ENCODE assay signal across 9 cellular contexts in genomic region chr1:15760520-15761211, GRCh38. TPM values are rescaled to one million over a fixed set of nuclear protein-coding genes. Genes with fewer than 3 reads are reported as not detected.
DNase-seq lines count a peak whose midpoint lies in the region; ATAC-seq and TF ChIP-seq lines count a peak whose summit lies in the region.
"Had no signal": no experiment of that assay in that cellular context is flagged by ENCODE, and none has a peak within 500 bp of the region (broad histone marks: within the 10 kb centered on the region; RNA-seq: fewer than 3 reads in every experiment).

No MANE protein-coding gene starts in this region.

- no peak overlapping the region for H3K4me2 ChIP-seq in neural cell (ENCODE audit: low read length)

- H3K4me1 Mint-ChIP-seq in T-cell, result peaks cover 14 to 21% (median 17%) of the 10 kb centered on the region in 3 donors

- no peak for ATAC-seq in T-cell (replicated peaks in 1 of 4)
- no peak for ATAC-seq in HG03442 (IDR thresholded peaks at IDR 0.05; ENCODE audit: unreplicated experiment)
- no peak for ATAC-seq in HG03521 (IDR thresholded peaks at IDR 0.05; ENCODE audit: unreplicated experiment)
- no peak for ATAC-seq in HG02678 (IDR thresholded peaks at IDR 0.05; ENCODE audit: unreplicated experiment)

- no peaks in the 10 kb centered on the region for H3K9me3 Mint-ChIP-seq in T-cell

- H3K9ac ChIP-seq in neural cell (ENCODE audit: low read length), result no peak overlapping the region

- CTCF ChIA-PET in T-cell (lab: Charles Lee), result interaction anchor here in 1 of 2 donors (0.6 kb wide), 1 partner anchor 195 kb away, joined by 5 read pairs; no protein-coding TSS in a partner anchor

- TF ChIP-seq CTCF in neural cell (IDR thresholded peaks at IDR 0.05; ENCODE audit: poor library complexity, severe bottlenecking), result no peak

- H3K27me3 ChIP-seq in neural cell (ENCODE audit: insufficient read depth, low read depth, low read length), result peaks cover 15% of the 10 kb centered on the region

- H3K36me3 Mint-ChIP-seq in T-cell, result no peaks in the 10 kb centered on the region

- no peak for TF ChIP-seq RAD21 in neural cell (conservative IDR thresholded peaks at IDR 0.05)

- H3K36me3 ChIP-seq in neural cell (ENCODE audit: insufficient read depth, low read length), result no peaks in the 10 kb centered on the region

- peaks cover 23 to 62% of the 10 kb centered on the region in 2 donors for H3K27me3 Mint-ChIP-seq in T-cell

- no peak overlapping the region for H3K27ac Mint-ChIP-seq in T-cell

- DNase-seq in AG08395 (ENCODE audit: low spot score) (peak; percentile 81), RPMI7951 (ENCODE audit: low read depth) (peak; percentile 96), fibroblast of peridontal ligament (ENCODE audit: extremely low read depth) (peak; percentile 34), T-cell (no peak)
- DNase-seq: SHP77 had no signal

- H3K4me3 Mint-ChIP-seq in T-cell, result no peak overlapping the region

- no peaks in the 10 kb centered on the region for H3F3A ChIP-seq in neural cell (ENCODE audit: insufficient read depth, low read length, poor library complexity, severe bottlenecking)

- no peaks in the 10 kb centered on the region for H3K9me3 ChIP-seq in neural cell (ENCODE audit: low read length)

- no peaks in the 10 kb centered on the region for H4K20me1 ChIP-seq in neural cell (ENCODE audit: insufficient read depth)

- H3K4me3 ChIP-seq in neural cell (ENCODE audit: low read length), result peak overlapping the region; percentile 33

- POLR2A ChIA-PET in T-cell (lab: Charles Lee), result interaction anchor here in 1 of 2 donors (0.6 kb wide), 2 partner anchors 24 to 54 kb away, joined by 5 to 7 read pairs; no protein-coding TSS in a partner anchor

- no peak overlapping the region for H2AFZ ChIP-seq in neural cell (ENCODE audit: low read depth, low read length)

- H3K79me2 ChIP-seq in neural cell (replicated peaks; ENCODE audit: insufficient read depth, low read length), result peaks cover 6% of the 10 kb centered on the region

- H3K27ac ChIP-seq in neural cell (ENCODE audit: low read length), result no peak overlapping the region

- no peak for TF ChIP-seq EP300 in neural cell (conservative IDR thresholded peaks at IDR 0.05; ENCODE audit: poor library complexity, severe bottlenecking)

- H3K9me2 ChIP-seq in neural cell (ENCODE audit: insufficient read depth, low read length), result no peaks in the 10 kb centered on the region

TF ChIP-seq in neural cell, 6 proteins besides CTCF, POLR2A, EP300 and RAD21:
- TF ChIP-seq, protein P1, sequence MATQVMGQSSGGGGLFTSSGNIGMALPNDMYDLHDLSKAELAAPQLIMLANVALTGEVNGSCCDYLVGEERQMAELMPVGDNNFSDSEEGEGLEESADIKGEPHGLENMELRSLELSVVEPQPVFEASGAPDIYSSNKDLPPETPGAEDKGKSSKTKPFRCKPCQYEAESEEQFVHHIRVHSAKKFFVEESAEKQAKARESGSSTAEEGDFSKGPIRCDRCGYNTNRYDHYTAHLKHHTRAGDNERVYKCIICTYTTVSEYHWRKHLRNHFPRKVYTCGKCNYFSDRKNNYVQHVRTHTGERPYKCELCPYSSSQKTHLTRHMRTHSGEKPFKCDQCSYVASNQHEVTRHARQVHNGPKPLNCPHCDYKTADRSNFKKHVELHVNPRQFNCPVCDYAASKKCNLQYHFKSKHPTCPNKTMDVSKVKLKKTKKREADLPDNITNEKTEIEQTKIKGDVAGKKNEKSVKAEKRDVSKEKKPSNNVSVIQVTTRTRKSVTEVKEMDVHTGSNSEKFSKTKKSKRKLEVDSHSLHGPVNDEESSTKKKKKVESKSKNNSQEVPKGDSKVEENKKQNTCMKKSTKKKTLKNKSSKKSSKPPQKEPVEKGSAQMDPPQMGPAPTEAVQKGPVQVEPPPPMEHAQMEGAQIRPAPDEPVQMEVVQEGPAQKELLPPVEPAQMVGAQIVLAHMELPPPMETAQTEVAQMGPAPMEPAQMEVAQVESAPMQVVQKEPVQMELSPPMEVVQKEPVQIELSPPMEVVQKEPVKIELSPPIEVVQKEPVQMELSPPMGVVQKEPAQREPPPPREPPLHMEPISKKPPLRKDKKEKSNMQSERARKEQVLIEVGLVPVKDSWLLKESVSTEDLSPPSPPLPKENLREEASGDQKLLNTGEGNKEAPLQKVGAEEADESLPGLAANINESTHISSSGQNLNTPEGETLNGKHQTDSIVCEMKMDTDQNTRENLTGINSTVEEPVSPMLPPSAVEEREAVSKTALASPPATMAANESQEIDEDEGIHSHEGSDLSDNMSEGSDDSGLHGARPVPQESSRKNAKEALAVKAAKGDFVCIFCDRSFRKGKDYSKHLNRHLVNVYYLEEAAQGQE (IDR thresholded peaks at IDR 0.05; ENCODE audit: borderline replicate concordance), result no peak
- no peak for TF ChIP-seq POLR2AphosphoS5 (IDR thresholded peaks at IDR 0.05)
- TF ChIP-seq MXI1 (conservative IDR thresholded peaks at IDR 0.05; ENCODE audit: poor library complexity, severe bottlenecking), result no peak
- TF ChIP-seq EZH2 (IDR thresholded peaks at IDR 0.05; ENCODE audit: borderline replicate concordance, insufficient read depth, low read length, poor library complexity, severe bottlenecking), result no peak
- no peak for TF ChIP-seq TAF1 (IDR thresholded peaks at IDR 0.05; ENCODE audit: low read depth)
- no peak for TF ChIP-seq SMC3 (conservative IDR thresholded peaks at IDR 0.05; ENCODE audit: poor library complexity)

RNA-seq across cellular contexts. Expression of gene FBLIM1, which starts 2.1 kb away (rescaled TPM):
- total RNA-seq in RPMI7951 (2014; rRNA removed; shearing (Covaris generic)), result 57.3 and 75.5 TPM in 2 replicates
- polyA plus RNA-seq in neural cell, result 24.9 and 25.4 TPM in 2 replicates
- 25.3 and 30.3 TPM in 2 replicates for polyA minus RNA-seq in neural cell
- total RNA-seq in T-cell, result under 1 TPM in 3 of 5 donors, not detected in 2; 0.36 to 0.54 (median 0.50) TPM

RNA-seq across cellular contexts. Expression of gene TMEM82, which starts 18.4 kb away (rescaled TPM):
- not detected in 2 replicates for total RNA-seq in RPMI7951 (2014; rRNA removed; shearing (Covaris generic))
- not detected in 2 replicates for polyA plus RNA-seq in neural cell
- not detected in 2 replicates for polyA minus RNA-seq in neural cell
- not detected for total RNA-seq in T-cell

RNA-seq across cellular contexts. Expression of gene SLC25A34, which starts 24.6 kb away (rescaled TPM):
- total RNA-seq in RPMI7951 (2014; rRNA removed; shearing (Covaris generic)), result 0.12 and 0.29 TPM in 2 replicates
- polyA plus RNA-seq in neural cell, result 5.4 and 5.5 TPM in 2 replicates
- polyA minus RNA-seq in neural cell, result 1.4 and 1.9 TPM in 2 replicates
- 1 to 10 TPM; 1.8 to 4.1 (median 2.6) TPM for total RNA-seq in T-cell

RNA-seq across cellular contexts. Expression of gene UQCRHL, which starts 46.8 kb away (rescaled TPM):
- 3.2 and 4.0 TPM in 2 replicates for total RNA-seq in RPMI7951 (2014; rRNA removed; shearing (Covaris generic))
- 3.9 and 6.1 TPM in 2 replicates for polyA plus RNA-seq in neural cell
- polyA minus RNA-seq in neural cell, result 1.6 and 1.7 TPM in 2 replicates
- 1 to 10 TPM in 3 of 5 donors, under 1 TPM in 2; 0.68 to 1.3 (median 1.1) TPM for total RNA-seq in T-cell

Comparison
In these comparisons a context has a peak if more than half of its experiments do, and no peak if none do; other contexts are left out.
1. DNase-seq: peak in AG08395 (single experiment), RPMI7951 (single experiment) and fibroblast of peridontal ligament (single experiment); none in T-cell (0 of 34).
2. RNA of gene FBLIM1, which starts 2.1 kb away (total RNA-seq): 57.3 to 75.5 TPM in RPMI7951; 0.36 to 0.54 TPM in T-cell; every median in the first group is over 10 times any median in the second.